31 cellular contexts compared by ENCODE assay signal in the genomic region with DNA sequence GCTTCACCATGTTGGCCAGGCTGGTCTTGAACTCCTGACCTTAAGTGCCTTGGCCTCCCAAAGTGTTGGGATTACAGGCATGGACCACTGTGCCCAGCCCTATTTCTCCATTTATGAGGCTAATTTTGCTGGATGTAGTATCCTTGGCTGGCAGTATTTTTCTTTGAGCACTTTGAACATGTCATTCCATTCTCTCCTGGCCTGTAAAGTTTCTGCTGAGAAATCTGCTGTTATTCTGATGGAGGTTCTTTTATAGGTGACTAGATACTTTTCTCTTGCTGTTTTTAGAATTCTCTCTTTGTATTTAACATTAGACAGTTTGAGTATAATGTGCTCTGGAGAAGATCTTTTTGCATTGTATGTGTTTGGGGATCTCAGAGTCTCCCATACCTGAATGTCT. TPM values are rescaled to one million over a fixed set of nuclear protein-coding genes. Genes with fewer than 3 reads are reported as not detected.
"Had no signal": no experiment of that assay in that cellular context is flagged by ENCODE, and none has a peak within 500 bp of the region (broad histone marks: within the 10 kb centered on the region; RNA-seq: fewer than 3 reads in every experiment).

No MANE protein-coding gene starts in this region.

- H3K79me2 ChIP-seq: parathyroid adenoma had no signal

- H3K36me3 ChIP-seq: neural progenitor cell, ovary, spleen, suprapubic skin, transverse colon, upper lobe of right lung, uterus had no signal

- H3K4me2 ChIP-seq: neural progenitor cell, smooth muscle cell had no signal

- ATAC-seq: natural killer cell; psoas muscle; right cardiac atrium; sciatic nerve; stimulated activated memory B cell treated with anti-CD40 and anti-IgM and Interleukin-4, amounts not matched to agents 10 μg/mL and 1 μg/mL and 100 μg/mL, for 72 hours; stimulated activated naive CD8-positive, alpha-beta T cell treated with anti-CD3 and anti-CD28 coated beads, Interleukin-15, amount 100 ng/mL, for 72 hours; stimulated activated naive CD8-positive, alpha-beta T cell treated with anti-CD3 and anti-CD28 coated beads, Interleukin-15, Interleukin-2, amounts not matched to agents 100 U/mL and 50 U/mL, for 24 hours; upper lobe of right lung had no signal

- H3K4me3 ChIP-seq: neural progenitor cell, ovary, psoas muscle, skin epidermis, smooth muscle cell, spleen, suprapubic skin, testis, tibial artery, transverse colon, upper lobe of right lung, uterus had no signal

- H3K27ac ChIP-seq: neural progenitor cell, ovary, parathyroid adenoma, psoas muscle, skin epidermis, spleen, suprapubic skin, testis, tibial artery, transverse colon, upper lobe of right lung, uterus had no signal

- H3K4me1 ChIP-seq: neural progenitor cell, parathyroid adenoma, psoas muscle, spleen, suprapubic skin, testis, tibial artery, transverse colon, upper lobe of right lung, uterus had no signal

- H3K27ac Mint-ChIP-seq: natural killer cell; nephron; neural progenitor cell; progenitor cell of endocrine pancreas; stimulated activated memory B cell treated with anti-CD40 and anti-IgM and Interleukin-4, amounts not matched to agents 10 μg/mL and 1 μg/mL and 100 μg/mL, for 72 hours; stimulated activated naive CD8-positive, alpha-beta T cell treated with anti-CD3 and anti-CD28 coated beads, Interleukin-15, amount 100 ng/mL, for 72 hours; type B pancreatic cell had no signal

- H2AFZ ChIP-seq: neural progenitor cell, parathyroid adenoma had no signal

- H3K27me3 ChIP-seq: neural progenitor cell, ovary, spleen, suprapubic skin, testis, tibial artery, transverse colon, upper lobe of right lung, uterus had no signal

- H3K4me1 Mint-ChIP-seq: natural killer cell; nephron; neural progenitor cell; stimulated activated memory B cell treated with anti-CD40 and anti-IgM and Interleukin-4, amounts not matched to agents 10 μg/mL and 1 μg/mL and 100 μg/mL, for 72 hours had no signal

- H3K9me3 ChIP-seq: suprapubic skin, testis, upper lobe of right lung had no signal

- H3K27me3 Mint-ChIP-seq: progenitor cell of endocrine pancreas; stimulated activated naive CD8-positive, alpha-beta T cell treated with anti-CD3 and anti-CD28 coated beads, Interleukin-15, amount 100 ng/mL, for 72 hours; type B pancreatic cell had no signal

- H3K4me3 Mint-ChIP-seq: natural killer cell; nephron; neural progenitor cell; stimulated activated memory B cell treated with anti-CD40 and anti-IgM and Interleukin-4, amounts not matched to agents 10 μg/mL and 1 μg/mL and 100 μg/mL, for 72 hours; stimulated activated naive CD8-positive, alpha-beta T cell treated with anti-CD3 and anti-CD28 coated beads, Interleukin-15, amount 100 ng/mL, for 72 hours; type B pancreatic cell had no signal

- DNase-seq: natural killer cell; occipital lobe; ovary; posterior cingulate gyrus; psoas muscle; right cardiac atrium; spleen; stimulated activated CD4-positive, alpha-beta T cell treated with anti-CD3 and anti-CD28 coated beads, Interleukin-12 subunit alpha, Interleukin-12 subunit beta, amount 100 ng/mL, for 4 hours; stimulated activated CD4-positive, alpha-beta T cell treated with anti-CD3 and anti-CD28 coated beads, Interleukin-1b, Interleukin-23, amount 100 ng/mL, for 48 hours; stimulated activated CD4-positive, alpha-beta T cell treated with anti-CD3 and anti-CD28 coated beads, Interleukin-4, amount 100 ng/mL, for 1 hour; stimulated activated CD4-positive, alpha-beta T cell treated with anti-CD3 and anti-CD28 coated beads, Interleukin-4, amount 100 ng/mL, for 4 hours; stimulated activated CD8-positive, alpha-beta memory T cell treated with anti-CD3 and anti-CD28 coated beads, Interleukin-4, amount 100 ng/mL, for 48 hours; stimulated activated naive CD4-positive, alpha-beta T cell; stimulated activated naive CD8-positive, alpha-beta T cell treated with anti-CD3 and anti-CD28 coated beads, Interleukin-15, amount 100 ng/mL, for 72 hours; stimulated activated naive CD8-positive, alpha-beta T cell treated with anti-CD3 and anti-CD28 coated beads, Interleukin-15, Interleukin-2, amounts not matched to agents 100 U/mL and 50 U/mL, for 24 hours; substantia nigra; testis; tibial artery; transverse colon; upper lobe of right lung; uterus had no signal

- H3K9ac ChIP-seq: neural progenitor cell, parathyroid adenoma had no signal

RNA-seq across cellular contexts. Expression of a gene that starts 9.1 kb away (rescaled TPM):
- total RNA-seq: natural killer cell had no signal

RNA-seq across cellular contexts. Expression of a gene that starts 38.9 kb away (rescaled TPM):
- polyA plus RNA-seq: smooth muscle cell had no signal
